29 cellular contexts compared by ENCODE assay signal in the genomic region with DNA sequence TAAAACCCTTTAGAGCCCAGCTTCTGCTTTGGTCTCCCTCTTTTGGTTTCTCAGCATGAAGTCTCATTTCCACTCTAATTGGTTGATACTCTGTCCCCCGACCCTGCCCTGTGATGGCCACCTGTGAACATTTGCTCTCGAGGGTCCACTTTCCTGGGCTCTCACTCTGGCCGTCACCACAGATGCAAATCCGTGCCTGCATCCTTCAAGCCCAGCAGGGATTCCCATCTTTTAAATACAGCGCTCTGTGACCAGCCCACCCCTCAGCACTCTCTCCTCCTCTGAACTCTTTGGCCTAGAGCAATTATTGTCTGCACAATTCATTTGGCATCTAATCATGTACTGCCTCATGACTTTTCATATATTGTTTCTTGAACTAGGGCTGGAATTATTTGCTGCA. TPM values are rescaled to one million over a fixed set of nuclear protein-coding genes. Genes with fewer than 3 reads are reported as not detected.
"Had no signal": no experiment of that assay in that cellular context is flagged by ENCODE, and none has a peak within 500 bp of the region (broad histone marks: within the 10 kb centered on the region; RNA-seq: fewer than 3 reads in every experiment).

No MANE protein-coding gene starts in this region.

- H3K4me3 Mint-ChIP-seq: activated CD4-positive, alpha-beta T cell treated with anti-CD3 and anti-CD28 coated beads, Interleukin-2, amount 10 ng/mL, durations not matched to agents 7 days and 5 days; activated CD8-positive, alpha-beta T cell treated with anti-CD3 and anti-CD28 coated beads, Interleukin-2, amount 10 ng/mL, durations not matched to agents 7 days and 5 days; activated naive CD4-positive, alpha-beta T cell treated with anti-CD3 and anti-CD28 coated beads, Interleukin-2, amount 50 U/mL, for 24 hours; activated naive CD8-positive, alpha-beta T cell treated with anti-CD3 and anti-CD28 coated beads, Interleukin-2, amount 10 ng/mL, durations not matched to agents 7 days and 5 days; activated T-cell treated with anti-CD3 and anti-CD28 coated beads, Interleukin-2, amount 50 U/mL, for 24 hours; central memory CD8-positive, alpha-beta T cell; T-helper 1 cell treated with Interleukin-12 subunit alpha and Interleukin-12 subunit beta and Interleukin-4 antibody, amounts not matched to agents 30 μg/mL and 1 μg/mL, for 36 hours; T-helper 2 cell treated with Interferon-gamma antibody and Interleukin-4, amounts not matched to agents 5 μg/mL and 100 μg/mL, for 36 hours had no signal

- H3K4me3 ChIP-seq: ascending aorta, cardiac muscle cell, K562, Peyer's patch, SJSA1 had no signal

- H3K4me2 ChIP-seq: SK-N-SH had no signal

- H3K4me1 ChIP-seq: ascending aorta, Peyer's patch, SJSA1 had no signal

- H3K9me3 ChIP-seq: Peyer's patch, SJSA1, SK-N-SH had no signal

- H3K9me2 ChIP-seq: SK-N-SH had no signal

- H3K36me3 Mint-ChIP-seq: activated naive CD8-positive, alpha-beta T cell treated with anti-CD3 and anti-CD28 coated beads, Interleukin-2, amount 10 ng/mL, durations not matched to agents 7 days and 5 days had no signal

- H3K27ac ChIP-seq: ascending aorta, cardiac muscle cell, Peyer's patch, SJSA1 had no signal

- H3K27me3 ChIP-seq: ascending aorta, cardiac muscle cell, Peyer's patch, SJSA1 had no signal

- H3K9me3 Mint-ChIP-seq: activated CD4-positive, alpha-beta T cell treated with anti-CD3 and anti-CD28 coated beads, Interleukin-2, amount 10 ng/mL, durations not matched to agents 7 days and 5 days; activated T-helper 2 cell treated with anti-CD3 and anti-CD28 coated beads, Interferon-gamma antibody, Interleukin-2, Interleukin-4, amounts not matched to agents 10 μg/mL and 5 μg/mL and 100 μg/mL, durations not matched to agents 14 hours and 24 hours and 36 hours; central memory CD8-positive, alpha-beta T cell; T-helper 1 cell treated with Interleukin-12 subunit alpha and Interleukin-12 subunit beta and Interleukin-4 antibody, amounts not matched to agents 30 μg/mL and 1 μg/mL, for 36 hours; T-helper 2 cell treated with Interferon-gamma antibody and Interleukin-4, amounts not matched to agents 5 μg/mL and 100 μg/mL, for 36 hours had no signal

- H3K27ac Mint-ChIP-seq: activated CD4-positive, alpha-beta T cell treated with anti-CD3 and anti-CD28 coated beads, Interleukin-2, amount 10 ng/mL, durations not matched to agents 7 days and 5 days; activated CD8-positive, alpha-beta T cell treated with anti-CD3 and anti-CD28 coated beads, Interleukin-2, amount 10 ng/mL, durations not matched to agents 7 days and 5 days; activated naive CD4-positive, alpha-beta T cell treated with anti-CD3 and anti-CD28 coated beads, Interleukin-2, amount 50 U/mL, for 24 hours; activated naive CD8-positive, alpha-beta T cell treated with anti-CD3 and anti-CD28 coated beads, Interleukin-2, amount 10 ng/mL, durations not matched to agents 7 days and 5 days; activated T-cell treated with anti-CD3 and anti-CD28 coated beads, Interleukin-2, amount 50 U/mL, for 24 hours; activated T-helper 2 cell treated with anti-CD3 and anti-CD28 coated beads, Interferon-gamma antibody, Interleukin-2, Interleukin-4, amounts not matched to agents 10 μg/mL and 5 μg/mL and 100 μg/mL, durations not matched to agents 14 hours and 24 hours and 36 hours; T-helper 1 cell treated with Interleukin-12 subunit alpha and Interleukin-12 subunit beta and Interleukin-4 antibody, amounts not matched to agents 30 μg/mL and 1 μg/mL, for 36 hours; T-helper 2 cell treated with Interferon-gamma antibody and Interleukin-4, amounts not matched to agents 5 μg/mL and 100 μg/mL, for 36 hours had no signal

- H3K36me3 ChIP-seq: ascending aorta, cardiac muscle cell, Peyer's patch, SJSA1 had no signal

- H3K9ac ChIP-seq: SK-N-SH had no signal

- ATAC-seq: activated CD8-positive, alpha-beta T cell treated with anti-CD3 and anti-CD28 coated beads, Interleukin-2, amount 10 ng/mL, durations not matched to agents 7 days and 5 days; K562; PC-3 had no signal

- DNase-seq: activated CD4-positive, alpha-beta T cell treated with anti-CD3 and anti-CD28 coated beads, Interleukin-2, amount 10 ng/mL, durations not matched to agents 7 days and 5 days; activated CD4-positive, alpha-beta T cell treated with anti-CD3 and anti-CD28 coated beads, Interleukin-2, amount 50 U/mL, for 48 hours; activated CD8-positive, alpha-beta T cell treated with anti-CD3 and anti-CD28 coated beads, Interleukin-2, amount 10 ng/mL, durations not matched to agents 7 days and 5 days; activated gamma-delta T cell; activated naive CD4-positive, alpha-beta T cell treated with Interleukin-2 at 50 U/mL for 16 hours; activated naive CD8-positive, alpha-beta T cell treated with anti-CD3 and anti-CD28 coated beads, Interleukin-2, amount 10 ng/mL, durations not matched to agents 7 days and 5 days; activated T-cell treated with anti-CD3 and anti-CD28 coated beads, Interleukin-2, amount 50 U/mL, for 24 hours; amygdala; NCI-H187 treated with DMSO at 0.1 percent for 48 hours; NCI-H2081; NCI-H446 treated with DMSO at 0.1 percent for 48 hours; NCI-H524; NCI-H69; NCI-H82; PC-3; Peyer's patch; RPMI8226; SHP77 treated with DMSO at 0.1 percent for 48 hours; SK-N-SH had no signal

- H3K4me1 Mint-ChIP-seq: activated CD4-positive, alpha-beta T cell treated with anti-CD3 and anti-CD28 coated beads, Interleukin-2, amount 10 ng/mL, durations not matched to agents 7 days and 5 days; activated naive CD4-positive, alpha-beta T cell treated with anti-CD3 and anti-CD28 coated beads, Interleukin-2, amount 50 U/mL, for 24 hours; activated naive CD8-positive, alpha-beta T cell treated with anti-CD3 and anti-CD28 coated beads, Interleukin-2, amount 10 ng/mL, durations not matched to agents 7 days and 5 days; central memory CD8-positive, alpha-beta T cell had no signal

RNA-seq across cellular contexts. Expression of a gene that starts 26.0 kb away (rescaled TPM):
- total RNA-seq: activated CD4-positive, alpha-beta T cell treated with anti-CD3 and anti-CD28 coated beads, Interleukin-2, amount 10 ng/mL, durations not matched to agents 7 days and 5 days; activated CD8-positive, alpha-beta T cell treated with anti-CD3 and anti-CD28 coated beads, Interleukin-2, amount 10 ng/mL, durations not matched to agents 7 days and 5 days; activated naive CD8-positive, alpha-beta T cell treated with anti-CD3 and anti-CD28 coated beads, Interleukin-2, amount 10 ng/mL, durations not matched to agents 7 days and 5 days; activated T-helper 2 cell treated with anti-CD3 and anti-CD28 coated beads, Interferon-gamma antibody, Interleukin-2, Interleukin-4, amounts not matched to agents 10 μg/mL and 5 μg/mL and 100 μg/mL, durations not matched to agents 14 hours and 24 hours and 36 hours; K562; M059J; PC-3; SJSA1 had no signal
- polyA plus RNA-seq: K562 had no signal
